1 cellular context compared by ENCODE assay signal in the genomic region with DNA sequence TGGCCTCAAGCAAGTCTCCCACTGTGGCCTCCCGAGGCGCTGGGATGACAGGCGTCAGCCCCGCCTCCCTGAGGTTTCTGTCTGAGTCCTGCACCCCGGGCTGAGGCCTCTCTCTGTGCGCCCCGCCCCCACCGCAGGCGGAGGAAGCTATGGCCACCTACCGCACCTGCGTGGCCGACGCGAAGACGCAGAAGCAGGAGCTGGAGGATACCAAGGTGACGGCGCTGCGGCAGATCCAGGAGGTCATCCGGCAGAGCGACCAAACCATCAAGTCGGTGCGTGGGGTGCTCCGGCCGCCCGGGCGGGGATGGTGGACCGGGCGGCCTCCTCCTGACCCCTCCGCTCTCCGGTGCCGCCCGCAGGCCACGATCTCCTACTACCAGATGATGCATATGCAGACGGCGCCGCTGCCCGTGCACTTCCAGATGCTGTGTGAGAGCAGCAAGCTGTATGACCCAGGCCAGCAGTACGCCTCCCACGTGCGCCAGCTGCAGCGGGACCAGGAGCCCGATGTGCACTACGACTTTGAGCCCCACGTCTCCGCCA.
A peak's percentile ranks its signal among the peaks of the same experiment; 100 is the strongest.
TF ChIP-seq lines count a peak whose summit lies in the region.

No MANE protein-coding gene starts in this region.

TF ChIP-seq in HepG2, 621 proteins besides CTCF, POLR2A, EP300 and RAD21:
- TF ChIP-seq ZBTB33 (CRISPR knock-in tag; IDR thresholded peaks at IDR 0.05) (peak; percentile 45; the same call in 1 of the 2 replicates), PBX2 (CRISPR knock-in tag; IDR thresholded peaks at IDR 0.05) (no peak)
